In genomic region chr12:108832208-108832607, GRCh38 we compare ENCODE assay signal across 13 cellular contexts. TPM values are rescaled to one million over a fixed set of nuclear protein-coding genes. Genes with fewer than 3 reads are reported as not detected.
DNase-seq lines count a peak whose midpoint lies in the region; ATAC-seq and TF ChIP-seq lines count a peak whose summit lies in the region.
"Had no signal": no experiment of that assay in that cellular context is flagged by ENCODE, and none has a peak within 500 bp of the region (broad histone marks: within the 10 kb centered on the region; RNA-seq: fewer than 3 reads in every experiment).

No MANE protein-coding gene starts in this region.

- in situ Hi-C loops in Panc1 (cut with HindIII; ENCODE audit: low pct_unique_long_range_greater_than_20kb, low sequenced_read_pairs) = no loop called here

- H3K27me3 ChIP-seq in ACC112 (ENCODE audit: insufficient read depth, low read length) (no peaks in the 10 kb centered on the region), Panc1 (ENCODE audit: control insufficient read depth, insufficient read depth, low read length) (no peaks in the 10 kb centered on the region), esophagus muscularis mucosa (no peaks in the 10 kb centered on the region), psoas muscle (ENCODE audit: insufficient read depth in 3 of 3, low read length in 2 of 3) (no peaks in the 10 kb centered on the region), body of pancreas (no peaks in the 10 kb centered on the region)

- H3K4me3 ChIP-seq in ACC112 (ENCODE audit: low read depth, low read length) = peak overlapping the region; percentile 58
- H3K4me3 ChIP-seq in Panc1 (ENCODE audit: low read depth in 2 of 2, low read length in 2 of 2) = no peak overlapping the region
- H3K4me3 ChIP-seq in esophagus muscularis mucosa = no peak overlapping the region
- H3K4me3 ChIP-seq in psoas muscle = no peak overlapping the region
- H3K4me3 ChIP-seq in body of pancreas = no peak overlapping the region
- H3K4me3 ChIP-seq: mucosa of descending colon had no signal

- intact Hi-C loops in Panc1 (cut with micrococcal nuclease; ENCODE audit: unreplicated experiment) = no loop called here
- intact Hi-C loops in esophagus muscularis mucosa (cut with DNase I) = no loop called here
- intact Hi-C loops in psoas muscle (cut with DNase I) = no loop called here
- intact Hi-C loops in body of pancreas (cut with DNase I) = no loop called here

- POLR2A ChIA-PET in Panc1 (lab: Charles Lee) = no interaction called here

- H3K9me3 ChIP-seq in Panc1 (ENCODE audit: control insufficient read depth, insufficient read depth, low read depth, low read length) = no peaks in the 10 kb centered on the region
- H3K9me3 ChIP-seq in esophagus muscularis mucosa = no peaks in the 10 kb centered on the region
- no peaks in the 10 kb centered on the region for H3K9me3 ChIP-seq in psoas muscle
- H3K9me3 ChIP-seq in body of pancreas = no peaks in the 10 kb centered on the region
- H3K9me3 ChIP-seq: mucosa of descending colon had no signal

- TF ChIP-seq CTCF in Panc1 (IDR thresholded peaks at IDR 0.05) (no peak), esophagus muscularis mucosa (IDR thresholded peaks at IDR 0.05) (no peak), psoas muscle (IDR thresholded peaks at IDR 0.05) (no peak), body of pancreas (IDR thresholded peaks at IDR 0.05) (no peak)

- H3K79me2 ChIP-seq in ACC112 (ENCODE audit: control insufficient read depth, insufficient read depth, low read length, unreplicated experiment) = peaks cover 83% of the 10 kb centered on the region

- DNase-seq in Panc1 (ENCODE audit: low read depth, low spot score) = no peak
- no peak for DNase-seq in esophagus muscularis mucosa (ENCODE audit: extremely low spot score)
- DNase-seq in psoas muscle = no peak
- no peak for DNase-seq in AG20443 (ENCODE audit: low spot score)
- DNase-seq in body of pancreas = no peak
- DNase-seq: CD4-positive, alpha-beta T cell; mucosa of descending colon; NCI-H2081 treated with DMSO at 0.1 percent for 48 hours had no signal

- no TSS peak for BruUV-seq in Panc1 (replicated peaks; lab: Mats Ljungman, UMichigan)

- TF ChIP-seq POLR2A in esophagus muscularis mucosa (IDR thresholded peaks at IDR 0.05; ENCODE audit: low read depth) (no peak), body of pancreas (IDR thresholded peaks at IDR 0.05) (no peak)

- WGBS in esophagus muscularis mucosa = 79% methylated on average over 6 of the region's 6 CpGs
- WGBS in psoas muscle, 3 donors = 78 to 83% (median 79%) methylated on average over 6 of the region's 6 CpGs
- 88 to 90% methylated on average over 6 of the region's 6 CpGs for WGBS in body of pancreas, 2 donors

- H3K36me3 ChIP-seq in ACC112 (ENCODE audit: insufficient read depth, low read length) (peaks cover 43% of the 10 kb centered on the region), Panc1 (ENCODE audit: control insufficient read depth, insufficient read depth, low read length) (peaks cover 2% of the 10 kb centered on the region; the same call in 1 of the 2 replicates), esophagus muscularis mucosa (peaks cover 0 to 45% (median 23%) of the 10 kb centered on the region in 4 donors), psoas muscle (ENCODE audit: insufficient read depth in 1 of 2, low read depth in 1 of 2) (peaks cover 0 to 58% of the 10 kb centered on the region in 2 donors), body of pancreas (replicated peaks in 1 of 2; ENCODE audit: insufficient read depth in 1 of 2, low read depth in 2 of 2) (peaks cover 0 to 2% of the 10 kb centered on the region in 2 donors)

- H3K27ac ChIP-seq in ACC112 (ENCODE audit: low read depth, low read length) (peak overlapping the region; percentile 99), Panc1 (ENCODE audit: low read length) (peak overlapping the region; percentile 80), esophagus muscularis mucosa (replicated peaks in 1 of 4) (peak overlapping the region; percentile 84 to 91 (median 87)), psoas muscle (peak overlapping the region; percentile 92), body of pancreas (peak overlapping the region in 2 of 4 donors; percentile 71 to 76)

- H2AFZ ChIP-seq in ACC112 (ENCODE audit: low read length, unreplicated experiment) = no peak overlapping the region

- TF ChIP-seq EP300 in esophagus muscularis mucosa (IDR thresholded peaks at IDR 0.05) = no peak

- ATAC-seq in Panc1 = no peak
- no peak for ATAC-seq in psoas muscle
- no peak for ATAC-seq in GM19455 (IDR thresholded peaks at IDR 0.05; ENCODE audit: unreplicated experiment)
- ATAC-seq in body of pancreas = no peak
- ATAC-seq in GM18873 (IDR thresholded peaks at IDR 0.05; ENCODE audit: low FRiP score, unreplicated experiment) = no peak

- CTCF ChIA-PET in Panc1 (lab: Charles Lee) = no interaction called here

- peaks cover 87% of the 10 kb centered on the region for H3K4me1 ChIP-seq in ACC112 (ENCODE audit: control insufficient read depth, insufficient read depth, low read length, unreplicated experiment)
- peaks cover 63% of the 10 kb centered on the region for H3K4me1 ChIP-seq in Panc1 (ENCODE audit: control insufficient read depth, insufficient read depth, low read length)
- H3K4me1 ChIP-seq in esophagus muscularis mucosa = peaks cover 69 to 80% (median 74%) of the 10 kb centered on the region in 4 donors
- peaks cover 81% of the 10 kb centered on the region for H3K4me1 ChIP-seq in psoas muscle
- H3K4me1 ChIP-seq in body of pancreas = peaks cover 22% of the 10 kb centered on the region

RNA-seq across cellular contexts. Expression of gene SSH1, which starts 25.2 kb away (rescaled TPM):
- total RNA-seq in Panc1 (2021; ENCODE audit: unreplicated experiment) = 58.6 TPM
- 40.0 TPM for polyA plus RNA-seq in Panc1 (2012; ENCODE audit: insufficient read length)
- 10 to 100 TPM; 14.1 to 40.9 (median 28.7) TPM for total RNA-seq in esophagus muscularis mucosa
- 10 to 100 TPM; 24.9 to 68.6 (median 55.9) TPM for total RNA-seq in psoas muscle
- polyA plus RNA-seq in psoas muscle = 10 to 100 TPM; 10.0 to 39.8 (median 10.9) TPM
- total RNA-seq in body of pancreas = 10 to 100 TPM in 1 of 2 donors, 1 to 10 TPM in 1; 5.6 to 16.9 TPM

RNA-seq across cellular contexts. Expression of gene DAO, which starts 47.7 kb away (rescaled TPM):
- total RNA-seq in Panc1 (2021; ENCODE audit: unreplicated experiment) (not detected), esophagus muscularis mucosa (not detected), psoas muscle (not detected), body of pancreas (not detected)
- polyA plus RNA-seq in Panc1 (2012; ENCODE audit: insufficient read length) = not detected
- polyA plus RNA-seq in psoas muscle = not detected
- total RNA-seq: CD4-positive, alpha-beta T cell; fibroblast of villous mesenchyme had no signal
- polyA plus RNA-seq: IgD-negative memory B cell had no signal
